In the genomic region with DNA sequence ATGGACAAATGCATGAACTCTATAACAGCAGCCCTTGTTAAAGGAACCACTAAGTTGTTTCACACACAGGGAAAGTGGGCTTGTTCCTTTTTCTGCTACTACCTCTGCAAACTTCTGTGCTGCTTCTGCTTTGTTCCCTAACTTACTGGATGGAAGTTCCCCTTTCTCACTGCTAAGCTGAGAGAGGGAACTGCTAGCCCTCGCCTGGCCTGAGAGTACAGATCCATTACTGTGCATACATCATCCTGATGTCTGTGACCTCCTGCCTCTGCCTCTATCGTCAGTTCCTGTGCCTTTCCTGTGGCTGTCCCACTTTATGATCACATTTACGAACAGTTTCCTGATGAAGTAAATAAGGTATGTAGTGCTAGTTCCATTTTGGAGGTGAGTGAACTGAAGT, we compare ENCODE assay signal across 10 cellular contexts. TPM values are rescaled to one million over a fixed set of nuclear protein-coding genes. Genes with fewer than 3 reads are reported as not detected.
A peak's percentile ranks its signal among the peaks of the same experiment; 100 is the strongest.
DNase-seq lines count a peak whose midpoint lies in the region; ATAC-seq and TF ChIP-seq lines count a peak whose summit lies in the region.
"Had no signal": no experiment of that assay in that cellular context is flagged by ENCODE, and none has a peak within 500 bp of the region (broad histone marks: within the 10 kb centered on the region; RNA-seq: fewer than 3 reads in every experiment).

No MANE protein-coding gene starts in this region.

- H3K4me3 ChIP-seq in CD8-positive, alpha-beta memory T cell (ENCODE audit: low read length), result no peak overlapping the region
- no peak overlapping the region for H3K4me3 ChIP-seq in colonic mucosa
- no peak overlapping the region for H3K4me3 ChIP-seq in mammary epithelial cell (replicated peaks in 1 of 3; ENCODE audit: insufficient read depth in 1 of 3, low read depth in 2 of 3, low read length in 3 of 3)

- peak in 3 of 5 donors; percentile 25 to 40 (median 32) for DNase-seq in CD8-positive, alpha-beta memory T cell
- DNase-seq in NOMO-1 (lab: John Stamatoyannopoulos, UW; ENCODE audit: unreplicated experiment in 2 of 2) (peak; percentile 86 to 99), colonic mucosa (peak; percentile 23), naive B cell (peak; percentile 62), DMS79 treated with DMSO at 0.1 percent for 48 hours (lab: John Stamatoyannopoulos, UW) (no peak), epidermal melanocyte (ENCODE audit: insufficient read length, low spot score) (no peak), mammary epithelial cell (no peak), COLO668 (lab: John Stamatoyannopoulos, UW; ENCODE audit: unreplicated experiment) (no peak)
- DNase-seq: cerebellar nuclear complex had no signal

- intact Hi-C loops in colonic mucosa (cut with DNase I), result no loop called here
- intact Hi-C loops in mammary epithelial cell (cut with micrococcal nuclease), result no loop called here

- no peaks in the 10 kb centered on the region for H3K27me3 ChIP-seq in CD8-positive, alpha-beta memory T cell (ENCODE audit: insufficient read depth, low read length, poor library complexity, severe bottlenecking)
- H3K27me3 ChIP-seq in colonic mucosa (no peaks in the 10 kb centered on the region), mammary epithelial cell (ENCODE audit: insufficient read depth, low read length) (no peaks in the 10 kb centered on the region)

- peaks cover 35 to 39% (median 35%) of the 10 kb centered on the region in 3 donors for H3K4me1 Mint-ChIP-seq in CD8-positive, alpha-beta memory T cell
- H3K4me1 Mint-ChIP-seq in naive B cell, result peaks cover 33 to 40% (median 33%) of the 10 kb centered on the region in 3 donors

- H3K27ac Mint-ChIP-seq in CD8-positive, alpha-beta memory T cell, result peak overlapping the region in 7 of 8 donors; percentile 27 to 94 (median 89)
- H3K27ac Mint-ChIP-seq in naive B cell, result peak overlapping the region; percentile 3 to 88 (median 40)

- POLR2A ChIA-PET in CD8-positive, alpha-beta memory T cell (lab: Charles Lee), result no interaction called here

- peaks cover 2 to 3% of the 10 kb centered on the region in 2 donors for H3K27me3 Mint-ChIP-seq in CD8-positive, alpha-beta memory T cell
- H3K27me3 Mint-ChIP-seq in naive B cell, result peaks cover 0 to 4% (median 0%) of the 10 kb centered on the region in 3 donors

- no peaks in the 10 kb centered on the region for H3K9me3 ChIP-seq in CD8-positive, alpha-beta memory T cell (ENCODE audit: low read length)
- H3K9me3 ChIP-seq in colonic mucosa (no peaks in the 10 kb centered on the region), mammary epithelial cell (replicated peaks; ENCODE audit: insufficient read depth, low read length) (no peaks in the 10 kb centered on the region)

- peaks cover 23% of the 10 kb centered on the region for H3K4me1 ChIP-seq in CD8-positive, alpha-beta memory T cell (ENCODE audit: insufficient read depth, low read length)
- H3K4me1 ChIP-seq in colonic mucosa (peaks cover 10% of the 10 kb centered on the region), mammary epithelial cell (ENCODE audit: insufficient read depth, low read length) (peaks cover 26% of the 10 kb centered on the region)

- H3K9me3 Mint-ChIP-seq in CD8-positive, alpha-beta memory T cell, result no peaks in the 10 kb centered on the region
- H3K9me3 Mint-ChIP-seq in naive B cell, result no peaks in the 10 kb centered on the region

- TF ChIP-seq CTCF in colonic mucosa (IDR thresholded peaks at IDR 0.05), result no peak
- TF ChIP-seq CTCF in mammary epithelial cell (conservative IDR thresholded peaks at IDR 0.05 in 1 of 2, IDR thresholded peaks at IDR 0.05 in 1 of 2; ENCODE audit: extremely low read depth in 1 of 2, insufficient read depth in 1 of 2, low read depth in 1 of 2, low read length in 2 of 2), result no peak

- no peak overlapping the region for H3K4me2 ChIP-seq in mammary epithelial cell (ENCODE audit: insufficient read depth, low read depth, low read length)

- BruUV-seq in mammary epithelial cell (replicated peaks; lab: Mats Ljungman, UMichigan), result no TSS peak

- no peaks in the 10 kb centered on the region for H4K20me1 ChIP-seq in mammary epithelial cell (ENCODE audit: insufficient read depth, low read length)

- peak; percentile 79 to 80 for ATAC-seq in naive B cell (ENCODE audit: low read depth in 2 of 2)

- H3K9ac ChIP-seq in colonic mucosa (ENCODE audit: low read depth in 2 of 2, low read length in 2 of 2) (no peak overlapping the region), mammary epithelial cell (ENCODE audit: insufficient read depth, low read length) (no peak overlapping the region)

- CTCF ChIA-PET in CD8-positive, alpha-beta memory T cell (lab: Charles Lee), result interaction anchor here (1.3 to 1.6 kb wide), 3 partner anchors 10 to 25 kb away, joined by 3 to 4 read pairs (median 3); no protein-coding TSS in a partner anchor
- CTCF ChIA-PET in mammary epithelial cell (lab: Charles Lee; ENCODE audit: low non-redundant PET), result no interaction called here

- in situ Hi-C loops in mammary epithelial cell (cut with MboI; ENCODE audit: low sequenced_read_pairs in 2 of 2), result no loop called here

- H3K27ac ChIP-seq in CD8-positive, alpha-beta memory T cell (ENCODE audit: low read depth, low read length), result no peak overlapping the region
- H3K27ac ChIP-seq in colonic mucosa (no peak overlapping the region), mammary epithelial cell (ENCODE audit: insufficient read depth, low read depth, low read length) (no peak overlapping the region)

- peak overlapping the region in 3 of 7 donors; percentile 6 to 69 (median 56) for H3K4me3 Mint-ChIP-seq in CD8-positive, alpha-beta memory T cell
- peak overlapping the region in 4 of 8 donors; percentile 7 to 49 (median 36) for H3K4me3 Mint-ChIP-seq in naive B cell

- peaks cover 13% of the 10 kb centered on the region for H3K79me2 ChIP-seq in mammary epithelial cell (ENCODE audit: insufficient read depth, low read length)

- H2AFZ ChIP-seq in mammary epithelial cell (ENCODE audit: low read depth, low read length), result no peak overlapping the region

- H3K36me3 Mint-ChIP-seq in CD8-positive, alpha-beta memory T cell, result peaks cover 0 to 8% (median 0%) of the 10 kb centered on the region in 3 donors
- no peaks in the 10 kb centered on the region for H3K36me3 Mint-ChIP-seq in naive B cell

- 96% methylated on average over 3 of the region's 3 CpGs for WGBS in mammary epithelial cell (ENCODE audit: low coverage, missing lambda C conversion rate)

- no peaks in the 10 kb centered on the region for H3K36me3 ChIP-seq in CD8-positive, alpha-beta memory T cell (ENCODE audit: insufficient read depth, low read length)
- H3K36me3 ChIP-seq in colonic mucosa (no peaks in the 10 kb centered on the region), mammary epithelial cell (ENCODE audit: insufficient read depth, low read length) (no peaks in the 10 kb centered on the region)

- dilution Hi-C loops in mammary epithelial cell (cut with HindIII; ENCODE audit: low sequenced_read_pairs), result no loop called here

RNA-seq across cellular contexts. Expression of a gene that starts 3.5 kb away (rescaled TPM):
- total RNA-seq in CD8-positive, alpha-beta memory T cell, result 1 to 10 TPM in 1 of 2 experiments, under 1 TPM in 1; 0.53 to 1.5 TPM
- not detected for polyA plus RNA-seq in CD8-positive, alpha-beta memory T cell
- under 1 TPM in 1 of 2 donors, not detected in 1; 0.32 TPM for total RNA-seq in colonic mucosa
- not detected for polyA plus RNA-seq in naive B cell (ENCODE audit: low read depth in 6 of 6)
- total RNA-seq in mammary epithelial cell, result not detected
- polyA plus RNA-seq in mammary epithelial cell, result 0.20 TPM
- polyA minus RNA-seq in mammary epithelial cell, result not detected
- total RNA-seq: RPMI7951 had no signal

RNA-seq across cellular contexts. Expression of a gene that starts 3.8 kb away (rescaled TPM):
- 10 to 100 TPM; 69.1 to 91.1 TPM for total RNA-seq in CD8-positive, alpha-beta memory T cell
- polyA plus RNA-seq in CD8-positive, alpha-beta memory T cell, result 36.0 TPM
- total RNA-seq in colonic mucosa (10 to 100 TPM; 28.0 to 60.3 TPM), mammary epithelial cell (10 to 100 TPM; 29.7 to 45.2 TPM)
- polyA plus RNA-seq in naive B cell (ENCODE audit: low read depth in 6 of 6) (10 to 100 TPM; 14.3 to 34.9 (median 25.6) TPM), mammary epithelial cell (28.3 TPM)
- 36.7 TPM for polyA minus RNA-seq in mammary epithelial cell

RNA-seq across cellular contexts. Expression of a gene that starts 40.0 kb away (rescaled TPM):
- total RNA-seq in CD8-positive, alpha-beta memory T cell, result 1 to 10 TPM; 1.6 to 2.7 TPM
- 4.4 TPM for polyA plus RNA-seq in CD8-positive, alpha-beta memory T cell
- total RNA-seq in colonic mucosa (10 to 100 TPM; 62.6 to 77.4 TPM), mammary epithelial cell (1 to 10 TPM; 5.0 to 5.8 TPM)
- polyA plus RNA-seq in naive B cell (ENCODE audit: low read depth in 6 of 6) (10 to 100 TPM; 10.6 to 24.4 (median 16.7) TPM), mammary epithelial cell (1.4 TPM)
- 3.0 TPM for polyA minus RNA-seq in mammary epithelial cell

RNA-seq across cellular contexts. Expression of a gene that starts 52.0 kb away (rescaled TPM):
- total RNA-seq in CD8-positive, alpha-beta memory T cell, result 1 to 10 TPM; 2.7 to 3.1 TPM
- polyA plus RNA-seq in CD8-positive, alpha-beta memory T cell, result 2.6 TPM
- total RNA-seq in colonic mucosa, result 10 to 100 TPM; 18.5 to 20.7 TPM
- polyA plus RNA-seq in naive B cell (ENCODE audit: low read depth in 6 of 6), result 10 to 100 TPM in 2 of 6 donors, 1 to 10 TPM in 4; 3.9 to 14.5 (median 5.7) TPM
- total RNA-seq in mammary epithelial cell, result 1 to 10 TPM; 2.9 to 6.7 TPM
- polyA plus RNA-seq in mammary epithelial cell, result 1.6 TPM
- polyA minus RNA-seq in mammary epithelial cell, result not detected

Comparison
In these comparisons a context has a peak if more than half of its experiments do, and no peak if none do; other contexts are left out.
1. DNase-seq: peak in CD8-positive, alpha-beta memory T cell (3 of 5), NOMO-1 (2 of 2), colonic mucosa (single experiment) and naive B cell (single experiment); none in DMS79 treated with DMSO at 0.1 percent for 48 hours (single experiment), epidermal melanocyte (single experiment), mammary epithelial cell (single experiment) and COLO668 (single experiment).
2. RNA of a gene that starts 40.0 kb away (total RNA-seq): 62.6 to 77.4 TPM in colonic mucosa; 5.0 to 5.8 TPM in mammary epithelial cell and 1.6 to 2.7 TPM in CD8-positive, alpha-beta memory T cell; every median in the first group is over 4 times any median in the second.